In the genomic region with DNA sequence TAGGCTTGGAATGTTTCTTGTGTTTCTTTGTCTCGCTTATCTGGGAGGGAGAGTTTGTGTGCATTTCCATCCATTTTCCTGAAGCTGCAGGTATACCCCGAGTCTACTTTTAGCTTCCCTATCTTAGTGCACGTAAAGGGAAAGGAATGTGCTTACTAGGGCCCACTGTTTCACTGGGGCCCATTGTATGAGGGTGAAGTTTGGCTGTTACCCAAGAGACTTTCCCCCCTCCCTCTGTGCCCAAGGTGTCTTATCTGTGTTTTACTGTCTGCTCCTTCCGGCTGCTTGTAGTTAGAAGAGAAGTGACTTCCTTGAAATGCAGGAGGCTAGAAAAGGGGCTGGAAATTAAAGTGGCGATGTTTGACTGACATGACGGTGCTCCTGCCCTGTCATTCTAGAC, we compare ENCODE assay signal across 27 cellular contexts. TPM values are rescaled to one million over a fixed set of nuclear protein-coding genes. Genes with fewer than 3 reads are reported as not detected.
A peak's percentile ranks its signal among the peaks of the same experiment; 100 is the strongest.
DNase-seq lines count a peak whose midpoint lies in the region; ATAC-seq and TF ChIP-seq lines count a peak whose summit lies in the region.
"Had no signal": no experiment of that assay in that cellular context is flagged by ENCODE, and none has a peak within 500 bp of the region (broad histone marks: within the 10 kb centered on the region; RNA-seq: fewer than 3 reads in every experiment).

No MANE protein-coding gene starts in this region.

- intact Hi-C loops in activated CD8-positive, alpha-beta T cell treated with anti-CD3 and anti-CD28 coated beads for 36 hours (cut with micrococcal nuclease), result no loop called here

- no peak for ATAC-seq in activated CD8-positive, alpha-beta T cell treated with anti-CD3 and anti-CD28 coated beads for 36 hours
- ATAC-seq in activated CD8-positive, alpha-beta T cell treated with anti-CD3 and anti-CD28 coated beads, Interleukin-2, amount 10 ng/mL, durations not matched to agents 7 days and 5 days, result no peak
- no peak for ATAC-seq in activated naive CD4-positive, alpha-beta T cell treated with anti-CD3 and anti-CD28 coated beads, Interleukin-2, amount 50 U/mL, for 72 hours
- no peak for ATAC-seq in naive thymus-derived CD8-positive, alpha-beta T cell
- ATAC-seq: HCT116 had no signal

- in situ Hi-C loops in KBM-7 (cut with MboI; ENCODE audit: low pct_unique_long_range_greater_than_20kb, low sequenced_read_pairs), result no loop called here

- no peak overlapping the region for H3K4me3 Mint-ChIP-seq in activated CD8-positive, alpha-beta T cell treated with anti-CD3 and anti-CD28 coated beads for 36 hours
- H3K4me3 Mint-ChIP-seq in activated CD8-positive, alpha-beta T cell treated with anti-CD3 and anti-CD28 coated beads, Interleukin-2, amount 10 ng/mL, durations not matched to agents 7 days and 5 days, result no peak overlapping the region
- peak overlapping the region in 8 of 10 donors; percentile 26 to 67 (median 44) for H3K4me3 Mint-ChIP-seq in naive thymus-derived CD8-positive, alpha-beta T cell
- H3K4me3 Mint-ChIP-seq: brain, nephron progenitor cell had no signal

- POLR2A ChIA-PET in activated CD8-positive, alpha-beta T cell treated with anti-CD3 and anti-CD28 coated beads for 36 hours (lab: Charles Lee), result no interaction called here
- POLR2A ChIA-PET in activated CD8-positive, alpha-beta T cell treated with anti-CD3 and anti-CD28 coated beads, Interleukin-2, amount 10 ng/mL, durations not matched to agents 7 days and 5 days (lab: Charles Lee), result no interaction called here
- POLR2A ChIA-PET in naive thymus-derived CD8-positive, alpha-beta T cell (lab: Charles Lee), result no interaction called here

- TF ChIP-seq CTCF in activated CD8-positive, alpha-beta T cell treated with anti-CD3 and anti-CD28 coated beads for 36 hours (IDR thresholded peaks at IDR 0.05), result no peak

- H3K27ac Mint-ChIP-seq in activated CD8-positive, alpha-beta T cell treated with anti-CD3 and anti-CD28 coated beads for 36 hours, result peak overlapping the region; percentile 30
- no peak overlapping the region for H3K27ac Mint-ChIP-seq in activated CD8-positive, alpha-beta T cell treated with anti-CD3 and anti-CD28 coated beads, Interleukin-2, amount 10 ng/mL, durations not matched to agents 7 days and 5 days
- peak overlapping the region; percentile 73 to 75 for H3K27ac Mint-ChIP-seq in activated naive CD4-positive, alpha-beta T cell treated with anti-CD3 and anti-CD28 coated beads, Interleukin-2, amount 50 U/mL, for 72 hours
- H3K27ac Mint-ChIP-seq in naive thymus-derived CD8-positive, alpha-beta T cell, result peak overlapping the region; percentile 8 to 90 (median 66)
- H3K27ac Mint-ChIP-seq: brain, nephron progenitor cell had no signal

- H3K9me3 Mint-ChIP-seq in activated CD8-positive, alpha-beta T cell treated with anti-CD3 and anti-CD28 coated beads for 36 hours, result no peaks in the 10 kb centered on the region
- no peaks in the 10 kb centered on the region for H3K9me3 Mint-ChIP-seq in activated CD8-positive, alpha-beta T cell treated with anti-CD3 and anti-CD28 coated beads, Interleukin-2, amount 10 ng/mL, durations not matched to agents 7 days and 5 days (ENCODE audit: insufficient read depth)
- no peaks in the 10 kb centered on the region for H3K9me3 Mint-ChIP-seq in activated naive CD4-positive, alpha-beta T cell treated with anti-CD3 and anti-CD28 coated beads, Interleukin-2, amount 50 U/mL, for 72 hours
- H3K9me3 Mint-ChIP-seq in naive thymus-derived CD8-positive, alpha-beta T cell, result peaks cover 0 to 4% (median 0%) of the 10 kb centered on the region in 9 donors
- H3K9me3 Mint-ChIP-seq: brain had no signal

- no peaks in the 10 kb centered on the region for H3K27me3 Mint-ChIP-seq in activated CD8-positive, alpha-beta T cell treated with anti-CD3 and anti-CD28 coated beads for 36 hours
- no peaks in the 10 kb centered on the region for H3K27me3 Mint-ChIP-seq in activated CD8-positive, alpha-beta T cell treated with anti-CD3 and anti-CD28 coated beads, Interleukin-2, amount 10 ng/mL, durations not matched to agents 7 days and 5 days (ENCODE audit: low read depth)
- peaks cover 0 to 10% (median 3%) of the 10 kb centered on the region in 5 donors for H3K27me3 Mint-ChIP-seq in naive thymus-derived CD8-positive, alpha-beta T cell

- H3K36me3 Mint-ChIP-seq in activated CD8-positive, alpha-beta T cell treated with anti-CD3 and anti-CD28 coated beads for 36 hours (ENCODE audit: low read depth), result no peaks in the 10 kb centered on the region
- H3K36me3 Mint-ChIP-seq in activated CD8-positive, alpha-beta T cell treated with anti-CD3 and anti-CD28 coated beads, Interleukin-2, amount 10 ng/mL, durations not matched to agents 7 days and 5 days (ENCODE audit: low read depth), result no peaks in the 10 kb centered on the region
- no peaks in the 10 kb centered on the region for H3K36me3 Mint-ChIP-seq in activated naive CD4-positive, alpha-beta T cell treated with anti-CD3 and anti-CD28 coated beads, Interleukin-2, amount 50 U/mL, for 72 hours
- no peaks in the 10 kb centered on the region for H3K36me3 Mint-ChIP-seq in naive thymus-derived CD8-positive, alpha-beta T cell
- H3K36me3 Mint-ChIP-seq: brain had no signal

- no peak for DNase-seq in activated CD8-positive, alpha-beta T cell treated with anti-CD3 and anti-CD28 coated beads for 36 hours
- no peak for DNase-seq in activated CD8-positive, alpha-beta T cell treated with anti-CD3 and anti-CD28 coated beads, Interleukin-2, amount 10 ng/mL, durations not matched to agents 7 days and 5 days
- DNase-seq in KBM-7 (peak; percentile 26), globus pallidus (ENCODE audit: low spot score) (no peak), dedifferentiated amniotic fluid mesenchymal stem cell (ENCODE audit: extremely low spot score) (no peak)
- no peak for DNase-seq in activated naive CD4-positive, alpha-beta T cell treated with anti-CD3 and anti-CD28 coated beads, Interleukin-2, amount 50 U/mL, for 72 hours (ENCODE audit: low spot score in 2 of 2)
- DNase-seq in naive thymus-derived CD8-positive, alpha-beta T cell, result peak in 4 of 10 donors; percentile 1 to 25 (median 11)
- no peak for DNase-seq in stimulated activated CD4-positive, alpha-beta T cell treated with anti-CD3 and anti-CD28 coated beads, Interleukin-4, amount 100 ng/mL, for 24 hours
- DNase-seq: activated CD4-positive, alpha-beta T cell treated with anti-CD3 and anti-CD28 coated beads for 1 hour; cortex of kidney; DMS 273 treated with DMSO at 0.1 percent for 48 hours; GF-D8; mesendoderm; NCI-H1436 treated with DMSO at 0.1 percent for 48 hours; NCI-H2171 treated with DMSO at 0.1 percent for 48 hours; NCI-H748 treated with DMSO at 0.1 percent for 48 hours; nephron progenitor cell; PC-9; posterior cingulate gyrus; SJCRH30; stimulated activated CD4-positive, alpha-beta T cell treated with anti-CD3 and anti-CD28 coated beads, Interleukin-2, amount 100 ng/mL, for 48 hours had no signal

- CTCF ChIA-PET in activated CD8-positive, alpha-beta T cell treated with anti-CD3 and anti-CD28 coated beads for 36 hours (lab: Charles Lee), result interaction anchor here (0.7 kb wide), 1 partner anchor 104 kb away, joined by 3 read pairs; no protein-coding TSS in a partner anchor
- CTCF ChIA-PET in activated CD8-positive, alpha-beta T cell treated with anti-CD3 and anti-CD28 coated beads, Interleukin-2, amount 10 ng/mL, durations not matched to agents 7 days and 5 days (lab: Charles Lee), result no interaction called here

- peaks cover 12% of the 10 kb centered on the region for H3K4me1 Mint-ChIP-seq in activated CD8-positive, alpha-beta T cell treated with anti-CD3 and anti-CD28 coated beads for 36 hours (ENCODE audit: low read depth)
- H3K4me1 Mint-ChIP-seq in activated CD8-positive, alpha-beta T cell treated with anti-CD3 and anti-CD28 coated beads, Interleukin-2, amount 10 ng/mL, durations not matched to agents 7 days and 5 days (ENCODE audit: low read depth), result peaks cover 5% of the 10 kb centered on the region
- peaks cover 5 to 24% (median 15%) of the 10 kb centered on the region in 4 donors for H3K4me1 Mint-ChIP-seq in naive thymus-derived CD8-positive, alpha-beta T cell
- H3K4me1 Mint-ChIP-seq: brain, nephron progenitor cell had no signal

RNA-seq across cellular contexts. Expression of a gene that starts 12.1 kb away (rescaled TPM):
- not detected for total RNA-seq in activated CD8-positive, alpha-beta T cell treated with anti-CD3 and anti-CD28 coated beads for 36 hours
- total RNA-seq in activated CD8-positive, alpha-beta T cell treated with anti-CD3 and anti-CD28 coated beads, Interleukin-2, amount 10 ng/mL, durations not matched to agents 7 days and 5 days, result not detected
- not detected for total RNA-seq in activated naive CD4-positive, alpha-beta T cell treated with anti-CD3 and anti-CD28 coated beads, Interleukin-2, amount 50 U/mL, for 72 hours
- not detected for total RNA-seq in naive thymus-derived CD8-positive, alpha-beta T cell
- polyA plus RNA-seq in naive thymus-derived CD8-positive, alpha-beta T cell, result not detected
- total RNA-seq: kidney epithelial cell; MCF 10A; PC-9; SJCRH30; T-helper 2 cell treated with Interferon-gamma antibody and Interleukin-4, amounts not matched to agents 100 ng/mL and 5 ng/mL, for 36 hours; vagina had no signal

Comparison
In these comparisons a context has a peak if more than half of its experiments do, and no peak if none do; other contexts are left out.
1. H3K4me3 Mint-ChIP-seq: peak in naive thymus-derived CD8-positive, alpha-beta T cell (8 of 10); none in activated CD8-positive, alpha-beta T cell treated with anti-CD3 and anti-CD28 coated beads for 36 hours (single experiment) and activated CD8-positive, alpha-beta T cell treated with anti-CD3 and anti-CD28 coated beads, Interleukin-2, amount 10 ng/mL, durations not matched to agents 7 days and 5 days (single experiment).